ENCODE assay signal across 15 cellular contexts in the genomic region with DNA sequence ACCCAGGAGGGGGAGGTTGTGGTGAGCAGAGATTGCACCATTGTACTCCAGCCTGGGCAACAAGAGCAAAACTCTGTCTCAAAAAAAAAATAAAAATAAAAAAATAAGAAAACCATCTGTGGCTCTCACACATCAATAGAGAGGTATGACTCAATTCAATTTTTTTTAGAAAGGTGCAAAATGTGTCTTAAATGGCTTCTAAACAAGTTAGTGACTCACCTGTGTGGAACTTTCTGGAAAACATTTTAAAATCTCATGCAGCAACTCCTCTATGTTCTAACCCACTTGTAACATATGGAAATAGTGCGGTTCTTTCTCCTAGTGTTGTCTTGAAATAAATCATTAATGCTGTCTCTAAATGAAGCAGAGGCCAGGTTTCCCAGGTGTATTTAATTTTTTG. TPM values are rescaled to one million over a fixed set of nuclear protein-coding genes. Genes with fewer than 3 reads are reported as not detected.
"Had no signal": no experiment of that assay in that cellular context is flagged by ENCODE, and none has a peak within 500 bp of the region (broad histone marks: within the 10 kb centered on the region; RNA-seq: fewer than 3 reads in every experiment).

No MANE protein-coding gene starts in this region.

- H3K27ac ChIP-seq: esophagus squamous epithelium, left ventricle myocardium inferior, lower lobe of right lung, neutrophil, right atrium auricular region had no signal

- H3K27ac Mint-ChIP-seq: immature natural killer cell; naive thymus-derived CD4-positive, alpha-beta T cell had no signal

- DNase-seq: cortex of kidney; effector memory CD4-positive, alpha-beta T cell; esophagus squamous epithelium; immature natural killer cell; left cardiac atrium; left ventricle myocardium inferior; lower lobe of right lung; naive thymus-derived CD4-positive, alpha-beta T cell; posterior cingulate gyrus; small intestine; stimulated activated CD4-positive, alpha-beta T cell treated with anti-CD3 and anti-CD28 coated beads, Interleukin-12 subunit alpha, Interleukin-12 subunit beta, amount 100 ng/mL, for 4 hours; stimulated activated naive CD4-positive, alpha-beta T cell treated with Interleukin-2 at 50 U/mL for 16 hours had no signal

- H3K36me3 Mint-ChIP-seq: immature natural killer cell had no signal

- H3K4me1 Mint-ChIP-seq: immature natural killer cell had no signal

- H3K4me3 Mint-ChIP-seq: immature natural killer cell; naive thymus-derived CD4-positive, alpha-beta T cell had no signal

RNA-seq across cellular contexts. Expression of a gene that starts 10.7 kb away (rescaled TPM):
- total RNA-seq: osteoblast had no signal
